In genomic region chr3:17810759-17811158, GRCh38 we compare ENCODE assay signal across 9 cellular contexts.
A peak's percentile ranks its signal among the peaks of the same experiment; 100 is the strongest.
DNase-seq lines count a peak whose midpoint lies in the region; ATAC-seq and TF ChIP-seq lines count a peak whose summit lies in the region.
"Had no signal": no experiment of that assay in that cellular context is flagged by ENCODE, and none has a peak within 500 bp of the region (broad histone marks: within the 10 kb centered on the region; RNA-seq: fewer than 3 reads in every experiment).

No MANE protein-coding gene starts in this region.

- peaks cover 19% of the 10 kb centered on the region for H3K4me1 ChIP-seq in ACC112 (ENCODE audit: control insufficient read depth, insufficient read depth, low read length, unreplicated experiment)

- peak; percentile 20 for TF ChIP-seq CTCF in GM13976 (IDR thresholded peaks at IDR 0.05; ENCODE audit: borderline replicate concordance, control extremely low read depth, extremely low read depth, insufficient read depth, missing control alignments)

- in situ Hi-C loops in GM13976 (cut with MboI; ENCODE audit: low sequenced_read_pairs, unreplicated experiment) = no loop called here
- in situ Hi-C loops in SK-MEL-5 (cut with HindIII; ENCODE audit: low pct_unique_long_range_greater_than_20kb, low sequenced_read_pairs) = no loop called here

- no peak overlapping the region for H3K27ac ChIP-seq in ACC112 (ENCODE audit: low read depth, low read length)

- no peak overlapping the region for H3K4me3 ChIP-seq in ACC112 (ENCODE audit: low read depth, low read length)

- no peaks in the 10 kb centered on the region for H3K27me3 ChIP-seq in ACC112 (ENCODE audit: insufficient read depth, low read length)

- H3K79me2 ChIP-seq in ACC112 (ENCODE audit: control insufficient read depth, insufficient read depth, low read length, unreplicated experiment) = no peaks in the 10 kb centered on the region

- no peaks in the 10 kb centered on the region for H3K36me3 ChIP-seq in ACC112 (ENCODE audit: insufficient read depth, low read length)

- peak overlapping the region; percentile 16 for H2AFZ ChIP-seq in ACC112 (ENCODE audit: low read length, unreplicated experiment)

- DNase-seq in GM13976 (ENCODE audit: low spot score) (no peak), SK-MEL-5 (ENCODE audit: low read depth, low spot score) (peak; percentile 28), glomerular endothelial cell (ENCODE audit: extremely low read depth, low read depth, low spot score) (peak; percentile 3), C1 segment of cervical spinal cord (lab: John Stamatoyannopoulos, UW) (no peak), mucosa of gallbladder (ENCODE audit: low spot score) (no peak)
- no peak for DNase-seq in activated CD4-positive, alpha-beta T cell treated with anti-CD3 and anti-CD28 coated beads, Interleukin-2, amount 50 U/mL, for 1 hour

- ATAC-seq in HG02678 (IDR thresholded peaks at IDR 0.05; ENCODE audit: unreplicated experiment) = no peak
- ATAC-seq: stimulated activated effector memory CD8-positive, alpha-beta T cell treated with anti-CD3 and anti-CD28 coated beads, Interleukin-12 subunit alpha, Interleukin-12 subunit beta, amount 100 ng/mL, for 72 hours had no signal

Comparison
In these comparisons a context has a peak if more than half of its experiments do, and no peak if none do; other contexts are left out.
1. DNase-seq: peak in SK-MEL-5 (single experiment) and glomerular endothelial cell (single experiment); none in GM13976 (single experiment), C1 segment of cervical spinal cord (0 of 14), activated CD4-positive, alpha-beta T cell treated with anti-CD3 and anti-CD28 coated beads, Interleukin-2, amount 50 U/mL, for 1 hour (single experiment) and mucosa of gallbladder (single experiment).